36 cellular contexts compared by ENCODE assay signal in the genomic region with DNA sequence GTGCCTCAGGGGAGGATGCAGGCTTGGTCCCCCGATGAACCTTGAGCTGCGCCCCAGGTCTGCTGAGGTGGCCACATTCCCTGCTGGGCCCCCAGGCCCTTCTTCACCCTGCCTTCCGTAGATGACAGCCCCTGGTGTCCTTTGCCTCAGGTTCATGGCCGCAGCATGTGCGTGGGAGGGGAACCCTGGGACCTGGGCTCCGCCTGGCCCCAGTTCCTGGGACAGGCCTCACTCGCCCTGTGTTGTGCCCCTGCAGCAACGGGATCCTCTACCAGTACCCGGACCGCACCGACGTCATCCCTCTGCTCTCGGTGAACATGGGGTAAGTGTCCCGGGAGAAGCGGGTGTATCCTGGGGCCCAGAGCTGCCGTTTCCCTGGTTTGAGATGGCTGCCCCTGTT. TPM values are rescaled to one million over a fixed set of nuclear protein-coding genes. Genes with fewer than 3 reads are reported as not detected.
"Had no signal": no experiment of that assay in that cellular context is flagged by ENCODE, and none has a peak within 500 bp of the region (broad histone marks: within the 10 kb centered on the region; RNA-seq: fewer than 3 reads in every experiment).

No MANE protein-coding gene starts in this region.

- H3K27me3 Mint-ChIP-seq: activated B cell treated with CpG ODN at 0.5 μM for 24 hours; activated CD4-positive, alpha-beta memory T cell treated with anti-CD3 and anti-CD28 coated beads, Interleukin-2, amount 10 ng/mL, durations not matched to agents 7 days and 5 days; activated CD4-positive, alpha-beta T cell treated with anti-CD3 and anti-CD28 coated beads, Interleukin-2, amount 10 ng/mL, durations not matched to agents 7 days and 5 days; activated CD8-positive, alpha-beta memory T cell treated with anti-CD3 and anti-CD28 coated beads, Interleukin-2, amount 10 ng/mL, durations not matched to agents 7 days and 5 days; activated naive CD4-positive, alpha-beta T cell treated with anti-CD3 and anti-CD28 coated beads, Interleukin-2, amount 10 ng/mL, durations not matched to agents 7 days and 5 days; activated naive CD4-positive, alpha-beta T cell treated with anti-CD3 and anti-CD28 coated beads, Interleukin-2, amount 50 U/mL, for 24 hours; activated naive CD8-positive, alpha-beta T cell; activated T-cell treated with anti-CD3 and anti-CD28 coated beads, Interleukin-2, amount 50 U/mL, for 24 hours had no signal

- H3K27me3 ChIP-seq: adrenal gland, body of pancreas, brain microvascular endothelial cell, breast epithelium had no signal

- H3K4me1 ChIP-seq: breast epithelium had no signal

- DNase-seq: activated B cell treated with CpG ODN at 0.5 μM for 24 hours; activated CD4-positive, alpha-beta memory T cell treated with anti-CD3 and anti-CD28 coated beads, Interleukin-2, amount 10 ng/mL, durations not matched to agents 7 days and 5 days; activated CD4-positive, alpha-beta T cell treated with anti-CD3 and anti-CD28 coated beads for 48 hours; activated CD4-positive, alpha-beta T cell treated with anti-CD3 and anti-CD28 coated beads, Interleukin-2, amount 10 ng/mL, durations not matched to agents 7 days and 5 days; activated CD4-positive, alpha-beta T cell treated with anti-CD3 and anti-CD28 coated beads, Interleukin-2, amount 50 U/mL, for 48 hours; activated CD4-positive, CD25-positive, alpha-beta regulatory T cell treated with anti-CD3 and anti-CD28 coated beads, Interleukin-2, amount 50 U/mL, for 72 hours; activated CD8-positive, alpha-beta memory T cell treated with anti-CD3 and anti-CD28 coated beads for 24 hours; activated CD8-positive, alpha-beta memory T cell treated with anti-CD3 and anti-CD28 coated beads, Interleukin-2, amount 10 ng/mL, durations not matched to agents 7 days and 5 days; activated CD8-positive, alpha-beta memory T cell treated with anti-CD3 and anti-CD28 coated beads, Interleukin-2, amount 50 U/mL, for 48 hours; activated CD8-positive, alpha-beta T cell treated with anti-CD3 and anti-CD28 coated beads, Interleukin-2, amount 10 ng/mL, durations not matched to agents 7 days and 5 days; activated effector memory CD4-positive, alpha-beta T cell treated with Interleukin-2 at 50 U/mL for 16 hours; activated gamma-delta T cell; activated naive CD4-positive, alpha-beta T cell treated with anti-CD3 and anti-CD28 coated beads, Interleukin-2, amount 10 ng/mL, durations not matched to agents 7 days and 5 days; activated naive CD4-positive, alpha-beta T cell treated with Interleukin-2 at 50 U/mL for 16 hours; activated T-cell treated with anti-CD3 and anti-CD28 coated beads, Interleukin-2, amount 50 U/mL, for 24 hours; activated T-cell treated with anti-CD3 and anti-CD28 coated beads, Interleukin-2, amount 50 U/mL, for 48 hours; adrenal gland; amniotic stem cell; aorta; body of pancreas; brain microvascular endothelial cell; central memory CD4-positive, alpha-beta T cell; T-helper 1 cell; T-helper 2 cell; T-helper 9 cell had no signal

- H3K27ac Mint-ChIP-seq: activated B cell treated with CpG ODN at 0.5 μM for 24 hours; activated CD4-positive, alpha-beta memory T cell treated with anti-CD3 and anti-CD28 coated beads, Interleukin-2, amount 10 ng/mL, durations not matched to agents 7 days and 5 days; activated CD4-positive, alpha-beta T cell treated with anti-CD3 and anti-CD28 coated beads, Interleukin-2, amount 10 ng/mL, durations not matched to agents 7 days and 5 days; activated CD8-positive, alpha-beta memory T cell treated with anti-CD3 and anti-CD28 coated beads, Interleukin-2, amount 10 ng/mL, durations not matched to agents 7 days and 5 days; activated CD8-positive, alpha-beta T cell treated with anti-CD3 and anti-CD28 coated beads, Interleukin-2, amount 10 ng/mL, durations not matched to agents 7 days and 5 days; activated naive CD4-positive, alpha-beta T cell treated with anti-CD3 and anti-CD28 coated beads, Interleukin-2, amount 10 ng/mL, durations not matched to agents 7 days and 5 days; activated naive CD4-positive, alpha-beta T cell treated with anti-CD3 and anti-CD28 coated beads, Interleukin-2, amount 50 U/mL, for 24 hours; activated naive CD8-positive, alpha-beta T cell; activated T-cell treated with anti-CD3 and anti-CD28 coated beads, Interleukin-2, amount 50 U/mL, for 24 hours; activated T-helper 2 cell treated with anti-CD3 and anti-CD28 coated beads, Interferon-gamma antibody, Interleukin-2, Interleukin-4, amounts not matched to agents 10 μg/mL and 5 μg/mL and 100 μg/mL, durations not matched to agents 14 hours and 24 hours and 36 hours; T-helper 1 cell treated with Interleukin-12 subunit alpha and Interleukin-12 subunit beta and Interleukin-4 antibody, amounts not matched to agents 30 μg/mL and 1 μg/mL, for 36 hours; T-helper 2 cell treated with Interferon-gamma antibody and Interleukin-4, amounts not matched to agents 5 μg/mL and 100 μg/mL, for 36 hours had no signal

- H3K4me3 Mint-ChIP-seq: activated B cell treated with CpG ODN at 0.5 μM for 24 hours; activated CD4-positive, alpha-beta memory T cell treated with anti-CD3 and anti-CD28 coated beads, Interleukin-2, amount 10 ng/mL, durations not matched to agents 7 days and 5 days; activated CD4-positive, alpha-beta T cell treated with anti-CD3 and anti-CD28 coated beads, Interleukin-2, amount 10 ng/mL, durations not matched to agents 7 days and 5 days; activated CD8-positive, alpha-beta memory T cell treated with anti-CD3 and anti-CD28 coated beads, Interleukin-2, amount 10 ng/mL, durations not matched to agents 7 days and 5 days; activated CD8-positive, alpha-beta T cell treated with anti-CD3 and anti-CD28 coated beads, Interleukin-2, amount 10 ng/mL, durations not matched to agents 7 days and 5 days; activated naive CD4-positive, alpha-beta T cell treated with anti-CD3 and anti-CD28 coated beads, Interleukin-2, amount 10 ng/mL, durations not matched to agents 7 days and 5 days; activated naive CD4-positive, alpha-beta T cell treated with anti-CD3 and anti-CD28 coated beads, Interleukin-2, amount 50 U/mL, for 24 hours; activated naive CD8-positive, alpha-beta T cell; activated T-cell treated with anti-CD3 and anti-CD28 coated beads, Interleukin-2, amount 50 U/mL, for 24 hours; T-helper 1 cell treated with Interleukin-12 subunit alpha and Interleukin-12 subunit beta and Interleukin-4 antibody, amounts not matched to agents 30 μg/mL and 1 μg/mL, for 36 hours; T-helper 2 cell treated with Interferon-gamma antibody and Interleukin-4, amounts not matched to agents 5 μg/mL and 100 μg/mL, for 36 hours had no signal

- H3K27ac ChIP-seq: adrenal gland, body of pancreas, brain microvascular endothelial cell, breast epithelium, VCaP had no signal

- H3K4me3 ChIP-seq: adrenal gland, body of pancreas, breast epithelium had no signal

- H3K9me3 Mint-ChIP-seq: activated B cell treated with CpG ODN at 0.5 μM for 24 hours; activated CD4-positive, alpha-beta memory T cell treated with anti-CD3 and anti-CD28 coated beads, Interleukin-2, amount 10 ng/mL, durations not matched to agents 7 days and 5 days; activated CD4-positive, alpha-beta T cell treated with anti-CD3 and anti-CD28 coated beads, Interleukin-2, amount 10 ng/mL, durations not matched to agents 7 days and 5 days; activated naive CD4-positive, alpha-beta T cell treated with anti-CD3 and anti-CD28 coated beads, Interleukin-2, amount 10 ng/mL, durations not matched to agents 7 days and 5 days; activated naive CD4-positive, alpha-beta T cell treated with anti-CD3 and anti-CD28 coated beads, Interleukin-2, amount 50 U/mL, for 24 hours; activated T-cell treated with anti-CD3 and anti-CD28 coated beads, Interleukin-2, amount 50 U/mL, for 24 hours; activated T-helper 2 cell treated with anti-CD3 and anti-CD28 coated beads, Interferon-gamma antibody, Interleukin-2, Interleukin-4, amounts not matched to agents 10 μg/mL and 5 μg/mL and 100 μg/mL, durations not matched to agents 14 hours and 24 hours and 36 hours; T-helper 1 cell treated with Interleukin-12 subunit alpha and Interleukin-12 subunit beta and Interleukin-4 antibody, amounts not matched to agents 30 μg/mL and 1 μg/mL, for 36 hours; T-helper 2 cell treated with Interferon-gamma antibody and Interleukin-4, amounts not matched to agents 5 μg/mL and 100 μg/mL, for 36 hours had no signal

- H3K36me3 Mint-ChIP-seq: activated naive CD8-positive, alpha-beta T cell had no signal

- ATAC-seq: activated CD8-positive, alpha-beta memory T cell treated with anti-CD3 and anti-CD28 coated beads, Interleukin-2, amount 10 ng/mL, durations not matched to agents 7 days and 5 days; activated CD8-positive, alpha-beta T cell treated with anti-CD3 and anti-CD28 coated beads, Interleukin-2, amount 10 ng/mL, durations not matched to agents 7 days and 5 days; body of pancreas had no signal

- H3K9me3 ChIP-seq: adrenal gland, body of pancreas, breast epithelium had no signal

- FAIRE-seq: astrocyte, TTC549 had no signal

- H3K4me1 Mint-ChIP-seq: activated CD4-positive, alpha-beta memory T cell treated with anti-CD3 and anti-CD28 coated beads, Interleukin-2, amount 10 ng/mL, durations not matched to agents 7 days and 5 days; activated CD4-positive, alpha-beta T cell treated with anti-CD3 and anti-CD28 coated beads, Interleukin-2, amount 10 ng/mL, durations not matched to agents 7 days and 5 days; activated CD8-positive, alpha-beta memory T cell treated with anti-CD3 and anti-CD28 coated beads, Interleukin-2, amount 10 ng/mL, durations not matched to agents 7 days and 5 days; activated naive CD4-positive, alpha-beta T cell treated with anti-CD3 and anti-CD28 coated beads, Interleukin-2, amount 10 ng/mL, durations not matched to agents 7 days and 5 days; activated naive CD4-positive, alpha-beta T cell treated with anti-CD3 and anti-CD28 coated beads, Interleukin-2, amount 50 U/mL, for 24 hours had no signal

RNA-seq across cellular contexts. Expression of gene TMEM82, which starts 11.4 kb away (rescaled TPM):
- total RNA-seq: activated B cell treated with CpG ODN at 0.5 μM for 24 hours; activated CD4-positive, alpha-beta memory T cell treated with anti-CD3 and anti-CD28 coated beads, Interleukin-2, amount 10 ng/mL, durations not matched to agents 7 days and 5 days; activated CD4-positive, alpha-beta T cell treated with anti-CD3 and anti-CD28 coated beads, Interleukin-2, amount 10 ng/mL, durations not matched to agents 7 days and 5 days; activated CD8-positive, alpha-beta memory T cell treated with anti-CD3 and anti-CD28 coated beads, Interleukin-2, amount 10 ng/mL, durations not matched to agents 7 days and 5 days; activated CD8-positive, alpha-beta T cell treated with anti-CD3 and anti-CD28 coated beads, Interleukin-2, amount 10 ng/mL, durations not matched to agents 7 days and 5 days; activated T-helper 2 cell treated with anti-CD3 and anti-CD28 coated beads, Interferon-gamma antibody, Interleukin-2, Interleukin-4, amounts not matched to agents 10 μg/mL and 5 μg/mL and 100 μg/mL, durations not matched to agents 14 hours and 24 hours and 36 hours; aorta; astrocyte; body of pancreas; breast epithelium; cardiac septum; cerebellum had no signal
- polyA plus RNA-seq: adrenal gland had no signal

RNA-seq across cellular contexts. Expression of gene FBLIM1, which starts 27.7 kb away (rescaled TPM):
- total RNA-seq: activated B cell treated with CpG ODN at 0.5 μM for 24 hours; activated CD4-positive, alpha-beta memory T cell treated with anti-CD3 and anti-CD28 coated beads, Interleukin-2, amount 10 ng/mL, durations not matched to agents 7 days and 5 days; activated CD8-positive, alpha-beta memory T cell treated with anti-CD3 and anti-CD28 coated beads, Interleukin-2, amount 10 ng/mL, durations not matched to agents 7 days and 5 days; activated CD8-positive, alpha-beta T cell treated with anti-CD3 and anti-CD28 coated beads, Interleukin-2, amount 10 ng/mL, durations not matched to agents 7 days and 5 days; activated T-helper 2 cell treated with anti-CD3 and anti-CD28 coated beads, Interferon-gamma antibody, Interleukin-2, Interleukin-4, amounts not matched to agents 10 μg/mL and 5 μg/mL and 100 μg/mL, durations not matched to agents 14 hours and 24 hours and 36 hours had no signal
